8 cellular contexts compared by ENCODE assay signal in genomic region chr10:15209827-15210509, GRCh38. TPM values are rescaled to one million over a fixed set of nuclear protein-coding genes. Genes with fewer than 3 reads are reported as not detected.
DNase-seq lines count a peak whose midpoint lies in the region; ATAC-seq and TF ChIP-seq lines count a peak whose summit lies in the region.

No MANE protein-coding gene starts in this region.

- H2BK12ac ChIP-seq in neuronal stem cell (ENCODE audit: low read length): no peak overlapping the region

- no peak overlapping the region for H3K23ac ChIP-seq in neuronal stem cell (ENCODE audit: low read depth, low read length, poor library complexity)

- H3K4me2 ChIP-seq in neuronal stem cell (ENCODE audit: insufficient read depth, low read length, poor library complexity, severe bottlenecking): no peak overlapping the region

- CTCF ChIA-PET in Panc1 (lab: Charles Lee): no interaction called here

- H3K36me3 ChIP-seq in Panc1 (ENCODE audit: control insufficient read depth, insufficient read depth, low read length): no peaks in the 10 kb centered on the region
- peaks cover 3 to 37% of the 10 kb centered on the region in 2 donors for H3K36me3 ChIP-seq in neuronal stem cell (replicated peaks in 1 of 2; ENCODE audit: control insufficient read depth in 2 of 2, insufficient read depth in 2 of 2, low read length in 2 of 2)
- peaks cover 0 to 22% (median 13%) of the 10 kb centered on the region in 5 donors for H3K36me3 ChIP-seq in subcutaneous abdominal adipose tissue (ENCODE audit: control insufficient read depth in 5 of 5, insufficient read depth in 5 of 5, low read length in 5 of 5)

- H3K14ac ChIP-seq in neuronal stem cell (ENCODE audit: low read length): no peak overlapping the region

- ATAC-seq in GM19025 (IDR thresholded peaks at IDR 0.05; ENCODE audit: low read depth, unreplicated experiment): peak; percentile 46
- peak; percentile 94 for ATAC-seq in Panc1

- BruUV-seq in Panc1 (replicated peaks; lab: Mats Ljungman, UMichigan): no TSS peak

- no peak overlapping the region for H2AK5ac ChIP-seq in neuronal stem cell (ENCODE audit: low read depth, low read length)

- no peak overlapping the region for H4K8ac ChIP-seq in neuronal stem cell (ENCODE audit: low read depth, low read length)

- H2BK5ac ChIP-seq in neuronal stem cell (ENCODE audit: low read length): no peak overlapping the region

- intact Hi-C loops in Panc1 (cut with micrococcal nuclease; ENCODE audit: unreplicated experiment): loop anchor here (2.0 kb wide), 1 partner anchor 159 kb away; no protein-coding TSS in a partner anchor

- no peak overlapping the region for H3K9ac ChIP-seq in neuronal stem cell (ENCODE audit: low read depth, low read length, poor library complexity)
- H3K9ac ChIP-seq in subcutaneous abdominal adipose tissue (ENCODE audit: low read length in 5 of 5): peak overlapping the region in 2 of 5 donors; percentile 23

- no peak overlapping the region for H4K91ac ChIP-seq in neuronal stem cell (ENCODE audit: low read depth, low read length, poor library complexity)

- POLR2A ChIA-PET in Panc1 (lab: Charles Lee): no interaction called here

- no peak overlapping the region for H3K4ac ChIP-seq in neuronal stem cell (ENCODE audit: low read length)

- H3K4me1 ChIP-seq in Panc1 (ENCODE audit: control insufficient read depth, insufficient read depth, low read length): no peaks in the 10 kb centered on the region
- H3K4me1 ChIP-seq in neuronal stem cell (ENCODE audit: control insufficient read depth in 2 of 2, insufficient read depth in 1 of 2, low read depth in 1 of 2, low read length in 2 of 2): peaks cover 0 to 1% of the 10 kb centered on the region in 2 donors
- H3K4me1 ChIP-seq in subcutaneous abdominal adipose tissue (ENCODE audit: control insufficient read depth in 5 of 5, insufficient read depth in 5 of 5, low read length in 5 of 5): peaks cover 2 to 13% (median 6%) of the 10 kb centered on the region in 5 donors

- no peak overlapping the region for H2AFZ ChIP-seq in neuronal stem cell (ENCODE audit: low read length)

- no peak overlapping the region for H2BK120ac ChIP-seq in neuronal stem cell (ENCODE audit: low read depth, low read length)

- H3K9me3 ChIP-seq in Panc1 (ENCODE audit: control insufficient read depth, insufficient read depth, low read depth, low read length): no peaks in the 10 kb centered on the region
- no peaks in the 10 kb centered on the region for H3K9me3 ChIP-seq in neuronal stem cell (replicated peaks in 1 of 2; ENCODE audit: control insufficient read depth in 2 of 2, insufficient read depth in 1 of 2, low read depth in 1 of 2, low read length in 2 of 2)
- no peaks in the 10 kb centered on the region for H3K9me3 ChIP-seq in subcutaneous abdominal adipose tissue (ENCODE audit: control insufficient read depth in 5 of 5, low read length in 5 of 5)

- DNase-seq in Ammon's horn (ENCODE audit: low spot score) (peak; percentile 91), HT-29 (ENCODE audit: low spot score) (peak; percentile 75), Panc1 (ENCODE audit: low read depth, low spot score) (peak; percentile 48), activated T-helper 1 cell treated with Interleukin-2 at 50 U/mL for 16 hours (ENCODE audit: low read depth) (peak; percentile 63), fibroblast of the aortic adventitia (ENCODE audit: low read depth) (peak; percentile 80), neuronal stem cell (ENCODE audit: low spot score) (peak; percentile 63)

- H3K4me3 ChIP-seq in Panc1 (ENCODE audit: low read depth in 2 of 2, low read length in 2 of 2) (no peak overlapping the region), fibroblast of the aortic adventitia (ENCODE audit: low read depth, low read length) (no peak overlapping the region), neuronal stem cell (ENCODE audit: low read length in 2 of 2) (no peak overlapping the region), subcutaneous abdominal adipose tissue (ENCODE audit: low read depth in 1 of 5, low read length in 5 of 5) (peak overlapping the region in 3 of 5 donors; percentile 13 to 36 (median 18))

- in situ Hi-C loops in Panc1 (cut with HindIII; ENCODE audit: low pct_unique_long_range_greater_than_20kb, low sequenced_read_pairs): no loop called here

- no CpG with 5 or more reads among the region's 14 CpGs for WGBS in neuronal stem cell (ENCODE audit: extremely low coverage in 2 of 2, insufficient read length in 2 of 2, insufficient replicate concordance in 1 of 2), 2 donors

- no peak overlapping the region for H2BK15ac ChIP-seq in neuronal stem cell (ENCODE audit: low read length)

- H3K18ac ChIP-seq in neuronal stem cell (ENCODE audit: low read length): no peak overlapping the region

- H3K27ac ChIP-seq in Panc1 (ENCODE audit: low read length) (no peak overlapping the region), neuronal stem cell (replicated peaks; ENCODE audit: low read length) (no peak overlapping the region), subcutaneous abdominal adipose tissue (ENCODE audit: low read depth, low read length) (no peak overlapping the region)

- TF ChIP-seq CTCF in Panc1 (IDR thresholded peaks at IDR 0.05) (peak; percentile 88), fibroblast of the aortic adventitia (IDR thresholded peaks at IDR 0.05; ENCODE audit: insufficient read depth, low read length) (peak; percentile 90)

- H3K79me1 ChIP-seq in neuronal stem cell (ENCODE audit: low read depth, low read length): peaks cover 2% of the 10 kb centered on the region

- H3K27me3 ChIP-seq in Panc1 (ENCODE audit: control insufficient read depth, insufficient read depth, low read length): no peaks in the 10 kb centered on the region
- H3K27me3 ChIP-seq in neuronal stem cell (ENCODE audit: control insufficient read depth in 3 of 3, insufficient read depth in 3 of 3, low read depth in 1 of 3, low read length in 3 of 3): no peaks in the 10 kb centered on the region
- H3K27me3 ChIP-seq in subcutaneous abdominal adipose tissue (ENCODE audit: control insufficient read depth in 5 of 5, insufficient read depth in 4 of 5, low read length in 5 of 5): no peaks in the 10 kb centered on the region

RNA-seq across cellular contexts. Expression of gene NMT2, which starts 41.5 kb away (rescaled TPM):
- 3.9 and 4.4 TPM in 2 replicates for total RNA-seq in HT-29 (2014; rRNA removed; shearing (Covaris generic))
- 14.3 TPM for total RNA-seq in Panc1 (2021; ENCODE audit: unreplicated experiment)
- polyA plus RNA-seq in Panc1 (2012; ENCODE audit: insufficient read length): 6.5 TPM
- 18.3 and 107 TPM in 2 replicates for total RNA-seq in fibroblast of the aortic adventitia (ENCODE audit: low replicate concordance)
- polyA plus RNA-seq in neuronal stem cell (2013, experiment 1 of 2): 21.4 TPM
- 22.7 TPM for polyA plus RNA-seq in neuronal stem cell (2013, experiment 2 of 2)

Comparison
In these comparisons a context has a peak if more than half of its experiments do, and no peak if none do; other contexts are left out.
1. H3K4me3 ChIP-seq: peak in subcutaneous abdominal adipose tissue (3 of 5); none in Panc1 (0 of 2), fibroblast of the aortic adventitia (single experiment) and neuronal stem cell (0 of 2).
2. Peak in every context shown above with its lines, with median percentiles within 50 percentile points of each other: DNase-seq.